1 cellular context compared by ENCODE assay signal in the genomic region with DNA sequence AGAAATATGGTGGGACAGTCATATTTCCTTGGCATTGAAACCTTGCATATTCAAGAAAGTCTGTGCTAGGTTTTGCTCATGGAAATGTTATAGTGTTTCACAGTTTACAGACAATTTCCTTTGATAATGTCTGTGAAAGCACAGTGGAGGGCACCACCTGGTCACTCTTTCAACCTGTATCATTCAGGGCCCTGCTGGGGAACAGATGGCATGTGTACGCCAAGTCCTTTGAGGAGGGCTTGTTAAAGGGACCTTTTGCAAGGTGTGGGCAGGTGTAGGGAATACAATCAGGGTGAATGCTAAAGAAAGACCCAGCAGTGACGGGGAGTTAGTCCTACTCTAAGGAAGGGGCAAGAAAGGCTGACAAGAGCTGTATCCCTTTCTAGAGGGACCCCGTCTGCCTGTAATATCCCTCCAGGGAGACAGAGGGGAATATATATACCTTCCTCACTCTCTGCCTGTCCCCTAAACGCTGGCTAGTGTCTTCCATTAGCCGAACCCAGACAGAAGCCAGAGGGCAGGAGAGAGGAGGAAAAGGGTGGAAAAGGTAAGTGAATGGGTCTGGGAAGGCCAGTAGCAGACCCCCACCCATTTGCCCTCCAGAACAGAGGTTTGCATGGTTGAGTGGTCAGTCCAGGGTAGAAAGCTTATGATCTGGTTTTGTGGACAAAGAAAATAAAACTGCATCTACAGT.
TF ChIP-seq lines count a peak whose summit lies in the region.

No MANE protein-coding gene starts in this region.

TF ChIP-seq in H1, 55 proteins besides CTCF, POLR2A, EP300 and RAD21:
- TF ChIP-seq CBX5 (IDR thresholded peaks at IDR 0.05; ENCODE audit: low read depth, low read length) = no peak
- TF ChIP-seq RXRA (IDR thresholded peaks at IDR 0.05; ENCODE audit: insufficient read depth, low read depth, low read length) = no peak
- TF ChIP-seq HDAC6 (IDR thresholded peaks at IDR 0.05; ENCODE audit: low read depth, low read length) = no peak
- no peak for TF ChIP-seq BRCA1 (IDR thresholded peaks at IDR 0.05; ENCODE audit: low read depth, low read length)
- TF ChIP-seq MAFK (IDR thresholded peaks at IDR 0.05; ENCODE audit: low read depth, low read length) = no peak
- TF ChIP-seq CEBPB (IDR thresholded peaks at IDR 0.05; ENCODE audit: low read depth, low read length) = no peak
- TF ChIP-seq USF2 (IDR thresholded peaks at IDR 0.05; ENCODE audit: low read length) = no peak
- TF ChIP-seq TAF1 (IDR thresholded peaks at IDR 0.05; ENCODE audit: low read depth, low read length) = no peak
- no peak for TF ChIP-seq TBP (IDR thresholded peaks at IDR 0.05; ENCODE audit: low read depth, low read length)
- TF ChIP-seq EGR1 (IDR thresholded peaks at IDR 0.05; ENCODE audit: borderline replicate concordance, low read depth, low read length) = no peak
- no peak for TF ChIP-seq SRF (IDR thresholded peaks at IDR 0.05; ENCODE audit: low read depth, low read length)
- TF ChIP-seq FOSL1 (IDR thresholded peaks at IDR 0.05; ENCODE audit: insufficient read depth, low read depth, low read length) = no peak
- TF ChIP-seq SIX5 (IDR thresholded peaks at IDR 0.05; ENCODE audit: low read depth, low read length) = no peak
- TF ChIP-seq RNF2 (IDR thresholded peaks at IDR 0.05; ENCODE audit: borderline replicate concordance, low read depth, low read length, missing control alignments, poor library complexity, severe bottlenecking) = no peak
- TF ChIP-seq KDM1A (IDR thresholded peaks at IDR 0.05; ENCODE audit: borderline replicate concordance, low read length) = no peak
- TF ChIP-seq, protein P1, sequence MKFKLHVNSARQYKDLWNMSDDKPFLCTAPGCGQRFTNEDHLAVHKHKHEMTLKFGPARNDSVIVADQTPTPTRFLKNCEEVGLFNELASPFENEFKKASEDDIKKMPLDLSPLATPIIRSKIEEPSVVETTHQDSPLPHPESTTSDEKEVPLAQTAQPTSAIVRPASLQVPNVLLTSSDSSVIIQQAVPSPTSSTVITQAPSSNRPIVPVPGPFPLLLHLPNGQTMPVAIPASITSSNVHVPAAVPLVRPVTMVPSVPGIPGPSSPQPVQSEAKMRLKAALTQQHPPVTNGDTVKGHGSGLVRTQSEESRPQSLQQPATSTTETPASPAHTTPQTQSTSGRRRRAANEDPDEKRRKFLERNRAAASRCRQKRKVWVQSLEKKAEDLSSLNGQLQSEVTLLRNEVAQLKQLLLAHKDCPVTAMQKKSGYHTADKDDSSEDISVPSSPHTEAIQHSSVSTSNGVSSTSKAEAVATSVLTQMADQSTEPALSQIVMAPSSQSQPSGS (IDR thresholded peaks at IDR 0.05; ENCODE audit: low read length) = no peak
- no peak for TF ChIP-seq BCL11A (IDR thresholded peaks at IDR 0.05; ENCODE audit: low read depth in 2 of 2, low read length in 2 of 2)
- TF ChIP-seq POU5F1 (IDR thresholded peaks at IDR 0.05; ENCODE audit: low read depth, low read length) = no peak
- no peak for TF ChIP-seq SP2 (IDR thresholded peaks at IDR 0.05; ENCODE audit: low read length)
- TF ChIP-seq POLR2AphosphoS5 (IDR thresholded peaks at IDR 0.05; ENCODE audit: low read depth, low read length) = no peak
